Comparison of ENCODE assay signal across 10 cellular contexts in genomic region chr10:77160679-77161078, GRCh38.
DNase-seq lines count a peak whose midpoint lies in the region; ATAC-seq, FAIRE-seq and TF ChIP-seq lines count a peak whose summit lies in the region.
"Had no signal": no experiment of that assay in that cellular context is flagged by ENCODE, and none has a peak within 500 bp of the region (broad histone marks: within the 10 kb centered on the region; RNA-seq: fewer than 3 reads in every experiment).

No MANE protein-coding gene starts in this region.

- H3K4me3 ChIP-seq in retinal pigment epithelial cell (ENCODE audit: low read length) (no peak overlapping the region), aorta (ENCODE audit: low read length in 2 of 2) (no peak overlapping the region), heart left ventricle (no peak overlapping the region)
- H3K4me3 ChIP-seq: ovary had no signal

- H3K4me1 ChIP-seq in aorta (ENCODE audit: control insufficient read depth in 1 of 2, insufficient read depth in 2 of 2, low read length in 2 of 2): peaks cover 5 to 25% of the 10 kb centered on the region in 2 donors
- H3K4me1 ChIP-seq in heart left ventricle: peaks cover 0 to 18% (median 0%) of the 10 kb centered on the region in 12 donors

- no peaks in the 10 kb centered on the region for H3K9me3 ChIP-seq in aorta (ENCODE audit: control insufficient read depth, low read length)
- H3K9me3 ChIP-seq in heart left ventricle: no peaks in the 10 kb centered on the region
- H3K9me3 ChIP-seq: ovary had no signal

- TF ChIP-seq CTCF in retinal pigment epithelial cell (conservative IDR thresholded peaks at IDR 0.05; ENCODE audit: low read depth, low read length) (no peak), heart left ventricle (IDR thresholded peaks at IDR 0.05) (no peak)

- peak; percentile 97 for FAIRE-seq in H54 (lab: Jason Lieb, UNC)

- DNase-seq in H54 (ENCODE audit: insufficient read length, low spot score): peak; percentile 34
- DNase-seq in NCI-H2196 treated with DMSO at 0.1 percent for 48 hours (lab: John Stamatoyannopoulos, UW; ENCODE audit: unreplicated experiment): peak; percentile 2
- peak; percentile 91 for DNase-seq in dedifferentiated amniotic fluid mesenchymal stem cell (ENCODE audit: extremely low spot score)
- peak; percentile 36 for DNase-seq in retinal pigment epithelial cell (ENCODE audit: low read depth)
- no peak for DNase-seq in aorta
- no peak for DNase-seq in heart left ventricle
- no peak for DNase-seq in NCI-H82 treated with DMSO at 0.1 percent for 48 hours (lab: John Stamatoyannopoulos, UW; ENCODE audit: unreplicated experiment)
- DNase-seq: ovary; stimulated activated naive B cell treated with anti-CD40 and anti-IgM and Interleukin-4, amounts not matched to agents 10 μg/mL and 1 μg/mL and 100 μg/mL, for 72 hours had no signal

- H3K27ac ChIP-seq in aorta (ENCODE audit: low read depth in 1 of 2, low read length in 2 of 2): no peak overlapping the region
- no peak overlapping the region for H3K27ac ChIP-seq in heart left ventricle
- H3K27ac ChIP-seq: ovary had no signal

- H3K27me3 ChIP-seq in aorta (ENCODE audit: control insufficient read depth in 1 of 2, insufficient read depth in 2 of 2, low read length in 1 of 2) (no peaks in the 10 kb centered on the region), heart left ventricle (peaks cover 0 to 11% (median 3%) of the 10 kb centered on the region in 9 donors)
- H3K27me3 ChIP-seq: ovary had no signal

- TF ChIP-seq POLR2A in H54 (IDR thresholded peaks at IDR 0.05; ENCODE audit: low read depth, low read length) (no peak), heart left ventricle (IDR thresholded peaks at IDR 0.05) (no peak)

- H3K36me3 ChIP-seq in aorta (ENCODE audit: control insufficient read depth in 1 of 2, insufficient read depth in 2 of 2, low read length in 1 of 2) (no peaks in the 10 kb centered on the region), heart left ventricle (no peaks in the 10 kb centered on the region)
- H3K36me3 ChIP-seq: ovary had no signal

- ATAC-seq in aorta (ENCODE audit: low FRiP score) (no peak), HG02642 (IDR thresholded peaks at IDR 0.05; ENCODE audit: poor library complexity, unreplicated experiment) (no peak), heart left ventricle (no peak)
- ATAC-seq: stimulated activated naive B cell treated with anti-CD40 and anti-IgM and Interleukin-4, amounts not matched to agents 10 μg/mL and 1 μg/mL and 100 μg/mL, for 72 hours had no signal

- 64 to 71% methylated on average over 1 of the region's 1 CpG for WGBS in aorta, 2 donors
- 81 to 87% (median 84%) methylated on average over 1 of the region's 1 CpG for WGBS in heart left ventricle, 4 donors

- intact Hi-C loops in aorta (cut with DNase I) (no loop called here), heart left ventricle (cut with DNase I) (no loop called here)

Comparison
In these comparisons a context has a peak if more than half of its experiments do, and no peak if none do; other contexts are left out.
1. DNase-seq: peak in H54 (single experiment), NCI-H2196 treated with DMSO at 0.1 percent for 48 hours (single experiment), dedifferentiated amniotic fluid mesenchymal stem cell (single experiment) and retinal pigment epithelial cell (single experiment); none in aorta (0 of 2), heart left ventricle (0 of 5) and NCI-H82 treated with DMSO at 0.1 percent for 48 hours (single experiment).